ENCODE assay signal across 26 cellular contexts in genomic region chr5:12250454-12250853, GRCh38.
"Had no signal": no experiment of that assay in that cellular context is flagged by ENCODE, and none has a peak within 500 bp of the region (broad histone marks: within the 10 kb centered on the region; RNA-seq: fewer than 3 reads in every experiment).

No MANE protein-coding gene starts in this region.

- H3K27ac ChIP-seq: hepatocyte, left ventricle myocardium inferior, ovary, prostate gland, skin epidermis, stomach, testis, thyroid gland, transverse colon, upper lobe of left lung, vagina had no signal

- DNase-seq: kidney glomerular epithelial cell; left colon; left ventricle myocardium inferior; mesendoderm; naive B cell; natural killer cell; nephron progenitor cell; ovary; retina; right cardiac atrium; stimulated activated CD4-positive, alpha-beta T cell treated with anti-CD3 and anti-CD28 coated beads, Interleukin-12 subunit alpha, Interleukin-12 subunit beta, amount 100 ng/mL, for 4 hours; stimulated activated CD4-positive, alpha-beta T cell treated with anti-CD3 and anti-CD28 coated beads, Interleukin-15, amount 100 ng/mL, for 24 hours; stimulated activated CD4-positive, alpha-beta T cell treated with anti-CD3 and anti-CD28 coated beads, Interleukin-2, amount 100 ng/mL, for 24 hours; stimulated activated CD4-positive, alpha-beta T cell treated with anti-CD3 and anti-CD28 coated beads, Interleukin-4, amount 100 ng/mL, for 1 hour; stimulated activated naive B cell treated with anti-CD40 and anti-IgM and Interleukin-4, amounts not matched to agents 10 μg/mL and 1 μg/mL and 100 μg/mL, for 72 hours; stimulated activated naive CD8-positive, alpha-beta T cell treated with anti-CD3 and anti-CD28 coated beads, Interleukin-15, Interleukin-2, amounts not matched to agents 100 U/mL and 50 U/mL, for 24 hours; stomach; testis; thyroid gland; transverse colon; upper lobe of left lung had no signal

- H3K4me1 ChIP-seq: left ventricle myocardium inferior, prostate gland, stomach, testis, thyroid gland, transverse colon, upper lobe of left lung, vagina had no signal

- H3K27me3 ChIP-seq: hepatocyte, ovary, stomach, testis, thyroid gland, transverse colon, upper lobe of left lung, vagina had no signal

- ATAC-seq: left colon; natural killer cell; right cardiac atrium; sciatic nerve; stimulated activated naive B cell treated with anti-CD40 and anti-IgM and Interleukin-4, amounts not matched to agents 10 μg/mL and 1 μg/mL and 100 μg/mL, for 72 hours; stimulated activated naive CD8-positive, alpha-beta T cell treated with anti-CD3 and anti-CD28 coated beads, Interleukin-15, Interleukin-2, amounts not matched to agents 100 U/mL and 50 U/mL, for 24 hours had no signal
